12 cellular contexts compared by ENCODE assay signal in genomic region chr6:47047097-47047478, GRCh38. TPM values are rescaled to one million over a fixed set of nuclear protein-coding genes. Genes with fewer than 3 reads are reported as not detected.
DNase-seq lines count a peak whose midpoint lies in the region; ATAC-seq, FAIRE-seq and TF ChIP-seq lines count a peak whose summit lies in the region.
"Had no signal": no experiment of that assay in that cellular context is flagged by ENCODE, and none has a peak within 500 bp of the region (broad histone marks: within the 10 kb centered on the region; RNA-seq: fewer than 3 reads in every experiment).

No MANE protein-coding gene starts in this region.

- H3F3A ChIP-seq in PC-9 (ENCODE audit: insufficient read depth, low read depth) = peaks cover 55% of the 10 kb centered on the region

- H3K9me3 ChIP-seq in PC-9 (ENCODE audit: insufficient read depth, low read depth) = peaks cover 8% of the 10 kb centered on the region
- H3K9me3 ChIP-seq in endothelial cell of umbilical vein (replicated peaks; ENCODE audit: control insufficient read depth, insufficient read depth, low read length) = no peaks in the 10 kb centered on the region
- no peaks in the 10 kb centered on the region for H3K9me3 ChIP-seq in osteoblast (ENCODE audit: low read depth, low read length)
- H3K9me3 ChIP-seq: psoas muscle had no signal

- H3K4me2 ChIP-seq in PC-9 (peak overlapping the region; percentile 97), endothelial cell of umbilical vein (ENCODE audit: insufficient read depth, low read length) (peak overlapping the region; percentile 37), osteoblast (ENCODE audit: insufficient read depth, low read length) (peak overlapping the region; percentile 17)

- H3K27ac Mint-ChIP-seq in natural killer cell treated with Interleukin-12 subunit alpha and Interleukin-12 subunit beta and Interleukin-15 and Interleukin-18, amount 100 ng/mL, for 72 hours = no peak overlapping the region
- H3K27ac Mint-ChIP-seq: stimulated activated naive CD8-positive, alpha-beta T cell treated with anti-CD3 and anti-CD28 coated beads, Interleukin-15, Interleukin-2, amounts not matched to agents 100 ng/mL and 50 ng/mL, for 24 hours had no signal

- TF ChIP-seq CTCF in PC-9 (conservative IDR thresholded peaks at IDR 0.05) = no peak
- no peak for TF ChIP-seq CTCF in endothelial cell of umbilical vein (IDR thresholded peaks at IDR 0.05; ENCODE audit: extremely low read depth in 1 of 2, insufficient read depth in 1 of 2, low read depth in 1 of 2, low read length in 2 of 2)
- no peak for TF ChIP-seq CTCF in osteoblast (IDR thresholded peaks at IDR 0.05; ENCODE audit: extremely low read depth, low read depth, low read length)

- POLR2A ChIA-PET in PC-9 (lab: Charles Lee; ENCODE audit: unreplicated experiment) (interaction anchor here (0.6 to 1.0 kb wide), 3 partner anchors 12 to 89 kb away, joined by 3 to 10 read pairs (median 8); no protein-coding TSS in a partner anchor), endothelial cell of umbilical vein (lab: Charles Lee) (interaction anchor here (1.0 to 1.6 kb wide), 2 partner anchors 12 to 56 kb away, joined by 3 to 6 read pairs; no protein-coding TSS in a partner anchor)

- H3K4me3 Mint-ChIP-seq in natural killer cell treated with Interleukin-12 subunit alpha and Interleukin-12 subunit beta and Interleukin-15 and Interleukin-18, amount 100 ng/mL, for 72 hours = no peak overlapping the region
- H3K4me3 Mint-ChIP-seq: stimulated activated naive CD8-positive, alpha-beta T cell treated with anti-CD3 and anti-CD28 coated beads, Interleukin-15, Interleukin-2, amounts not matched to agents 100 ng/mL and 50 ng/mL, for 24 hours had no signal

- in situ Hi-C loops in G401 (cut with HindIII; ENCODE audit: low sequenced_read_pairs) = no loop called here

- peak overlapping the region; percentile 98 for H3K27ac ChIP-seq in PC-9
- peak overlapping the region; percentile 86 for H3K27ac ChIP-seq in endothelial cell of umbilical vein (ENCODE audit: insufficient read depth, low read depth, low read length)
- no peak overlapping the region for H3K27ac ChIP-seq in osteoblast (ENCODE audit: low read depth, low read length)
- H3K27ac ChIP-seq: psoas muscle had no signal

- TSS peak; percentile 36 for BruUV-seq in PC-9 (replicated peaks; lab: Mats Ljungman, UMichigan)
- TSS peak; percentile 83 for BruUV-seq in endothelial cell of umbilical vein (replicated peaks; lab: Mats Ljungman, UMichigan)

- H3K9me3 Mint-ChIP-seq in natural killer cell treated with Interleukin-12 subunit alpha and Interleukin-12 subunit beta and Interleukin-15 and Interleukin-18, amount 100 ng/mL, for 72 hours = no peaks in the 10 kb centered on the region
- H3K9me3 Mint-ChIP-seq: stimulated activated naive CD8-positive, alpha-beta T cell treated with anti-CD3 and anti-CD28 coated beads, Interleukin-15, Interleukin-2, amounts not matched to agents 100 ng/mL and 50 ng/mL, for 24 hours had no signal

- peak; percentile 41 for TF ChIP-seq POLR2A in endothelial cell of umbilical vein (IDR thresholded peaks at IDR 0.05; ENCODE audit: low read depth, low read length)

- H3K27me3 ChIP-seq in PC-9 (ENCODE audit: insufficient read depth, low read depth) (no peaks in the 10 kb centered on the region), endothelial cell of umbilical vein (ENCODE audit: control insufficient read depth in 2 of 2, insufficient read depth in 2 of 2, low read length in 2 of 2) (no peaks in the 10 kb centered on the region), osteoblast (ENCODE audit: insufficient read depth, low read length) (no peaks in the 10 kb centered on the region)

- dilution Hi-C loops in endothelial cell of umbilical vein (cut with MboI; ENCODE audit: extremely low pct_ligation_motif_present, low sequenced_read_pairs) = no loop called here

- CTCF ChIA-PET in PC-9 (lab: Charles Lee) (interaction anchor here (1.0 to 1.4 kb wide), 3 partner anchors 12 to 198 kb away, joined by 4 to 5 read pairs (median 4); no protein-coding TSS in a partner anchor), endothelial cell of umbilical vein (lab: Charles Lee) (interaction anchor here (0.6 to 6.8 kb wide), 30 partner anchors 8 to 957 kb away, joined by 3 to 116 read pairs (median 4); partner anchors contain the start of gene TNFRSF21)

- H3K36me3 ChIP-seq in PC-9 (ENCODE audit: low read depth) (no peaks in the 10 kb centered on the region), endothelial cell of umbilical vein (ENCODE audit: control insufficient read depth in 2 of 2, extremely low read depth in 1 of 2, insufficient read depth in 2 of 2, low read length in 2 of 2) (no peaks in the 10 kb centered on the region), osteoblast (ENCODE audit: insufficient read depth, low read length) (no peaks in the 10 kb centered on the region)

- no peak overlapping the region for H2AFZ ChIP-seq in PC-9
- no peak overlapping the region for H2AFZ ChIP-seq in endothelial cell of umbilical vein (ENCODE audit: low read depth, low read length)
- peak overlapping the region; percentile 19 for H2AFZ ChIP-seq in osteoblast (ENCODE audit: low read length)

- peak; percentile 2 for DNase-seq in G401 (ENCODE audit: low spot score)
- DNase-seq in PC-9 = no peak
- DNase-seq in endothelial cell of umbilical vein (ENCODE audit: low read depth, low spot score) = no peak
- DNase-seq in osteoblast (ENCODE audit: insufficient read length, low spot score, missing footprints) = no peak
- DNase-seq in activated CD4-positive, CD25-positive, alpha-beta regulatory T cell treated with anti-CD3 and anti-CD28 coated beads, Interleukin-2, amount 50 U/mL, for 72 hours = no peak
- no peak for DNase-seq in natural killer cell treated with Interleukin-12 subunit alpha and Interleukin-12 subunit beta and Interleukin-15 and Interleukin-18, amount 100 ng/mL, for 72 hours (ENCODE audit: low spot score)
- DNase-seq: activated gamma-delta T cell treated with Interleukin-2 at 50 U/mL for 16 hours; psoas muscle; stimulated activated CD4-positive, alpha-beta T cell treated with anti-CD3 and anti-CD28 coated beads, Interleukin-12 subunit alpha, Interleukin-12 subunit beta, amount 100 ng/mL, for 4 hours had no signal

- intact Hi-C loops in PC-9 (cut with micrococcal nuclease; ENCODE audit: unreplicated experiment) (loop anchor here (1.0 to 5.0 kb wide), 9 partner anchors 48 to 1115 kb away; partner anchors contain the start of genes CYP39A1 and SLC25A27), endothelial cell of umbilical vein (cut with micrococcal nuclease) (loop anchor here (1.0 to 5.0 kb wide), 16 partner anchors 57 to 1120 kb away; partner anchors contain the start of genes CYP39A1, RCAN2, SLC25A27 and TNFRSF21)

- peaks cover 0 to 3% of the 10 kb centered on the region in 2 donors for H3K4me1 Mint-ChIP-seq in natural killer cell treated with Interleukin-12 subunit alpha and Interleukin-12 subunit beta and Interleukin-15 and Interleukin-18, amount 100 ng/mL, for 72 hours (ENCODE audit: low read depth in 2 of 2)

- H4K20me1 ChIP-seq in PC-9 (ENCODE audit: insufficient read depth) (no peaks in the 10 kb centered on the region), endothelial cell of umbilical vein (replicated peaks; ENCODE audit: control insufficient read depth, extremely low read depth, insufficient read depth, low read length) (no peaks in the 10 kb centered on the region), osteoblast (ENCODE audit: insufficient read depth, low read length) (no peaks in the 10 kb centered on the region)

- FAIRE-seq in endothelial cell of umbilical vein (lab: Jason Lieb, UNC) = no peak

- peaks cover 64% of the 10 kb centered on the region for H3K4me1 ChIP-seq in PC-9 (replicated peaks; ENCODE audit: insufficient read depth)
- H3K4me1 ChIP-seq in endothelial cell of umbilical vein (ENCODE audit: control insufficient read depth, extremely low read depth, insufficient read depth, low read length) = peaks cover 46% of the 10 kb centered on the region
- peaks cover 3% of the 10 kb centered on the region for H3K4me1 ChIP-seq in osteoblast (ENCODE audit: insufficient read depth, low read length)

- H3K9me2 ChIP-seq in PC-9 (ENCODE audit: insufficient read depth) = no peaks in the 10 kb centered on the region

- H3K36me3 Mint-ChIP-seq in natural killer cell treated with Interleukin-12 subunit alpha and Interleukin-12 subunit beta and Interleukin-15 and Interleukin-18, amount 100 ng/mL, for 72 hours = no peaks in the 10 kb centered on the region

- no peak overlapping the region; the same call in 1 of the 2 replicates for H3K4me3 ChIP-seq in PC-9
- H3K4me3 ChIP-seq in endothelial cell of umbilical vein (replicated peaks in 1 of 3; ENCODE audit: insufficient read depth in 1 of 3, low read depth in 1 of 3, low read length in 3 of 3) = no peak overlapping the region
- no peak overlapping the region for H3K4me3 ChIP-seq in osteoblast (ENCODE audit: insufficient read depth, low read length)
- H3K4me3 ChIP-seq: psoas muscle had no signal

- H3K79me2 ChIP-seq in PC-9 (ENCODE audit: low read depth) (peaks cover 35% of the 10 kb centered on the region), endothelial cell of umbilical vein (ENCODE audit: control insufficient read depth, insufficient read depth, low read length) (no peaks in the 10 kb centered on the region), osteoblast (ENCODE audit: insufficient read depth, low read length) (no peaks in the 10 kb centered on the region)

- peak overlapping the region; percentile 71 for H3K9ac ChIP-seq in endothelial cell of umbilical vein (replicated peaks; ENCODE audit: extremely low read depth, insufficient read depth, low read length)

- ATAC-seq in GM18502 (IDR thresholded peaks at IDR 0.05; ENCODE audit: poor library complexity, unreplicated experiment) = no peak
- ATAC-seq in natural killer cell treated with Interleukin-12 subunit alpha and Interleukin-12 subunit beta and Interleukin-15 and Interleukin-18, amount 100 ng/mL, for 72 hours = no peak
- ATAC-seq in activated CD4-positive, CD25-positive, alpha-beta regulatory T cell treated with anti-CD3 and anti-CD28 coated beads, Interleukin-2, amount 50 U/mL, for 24 hours = no peak

- no peaks in the 10 kb centered on the region for H3K9me1 ChIP-seq in endothelial cell of umbilical vein (replicated peaks; ENCODE audit: control insufficient read depth, extremely low read depth, insufficient read depth, low read length)

- H3K27me3 Mint-ChIP-seq in natural killer cell treated with Interleukin-12 subunit alpha and Interleukin-12 subunit beta and Interleukin-15 and Interleukin-18, amount 100 ng/mL, for 72 hours = peaks cover 6 to 15% of the 10 kb centered on the region in 2 donors

RNA-seq across cellular contexts. Expression of gene ADGRF1, which starts 5.0 kb away (rescaled TPM):
- not detected in 2 replicates for total RNA-seq in G401 (2014; rRNA removed; shearing (Covaris generic))
- total RNA-seq in PC-9 (2021) = 112 and 162 TPM in 2 replicates
- not detected in 2 replicates for total RNA-seq in endothelial cell of umbilical vein
- not detected in 2 replicates for polyA plus RNA-seq in endothelial cell of umbilical vein
- polyA plus RNA-seq in endothelial cell of umbilical vein (2011; cell fraction: cytosol; rRNA removed) = not detected in 2 replicates
- not detected in 2 replicates for polyA plus RNA-seq in endothelial cell of umbilical vein (2011; cell fraction: nucleus; rRNA removed)
- polyA plus RNA-seq in endothelial cell of umbilical vein (2012) = not detected in 2 replicates
- polyA minus RNA-seq in endothelial cell of umbilical vein = not detected in 2 replicates
- polyA minus RNA-seq in endothelial cell of umbilical vein (2011; cell fraction: cytosol; rRNA and poly(A)+ RNA removed) = not detected
- not detected in 2 replicates for polyA minus RNA-seq in endothelial cell of umbilical vein (2011; cell fraction: nucleus; rRNA and poly(A)+ RNA removed)
- not detected in 2 replicates for total RNA-seq in osteoblast
- total RNA-seq in natural killer cell treated with Interleukin-12 subunit alpha and Interleukin-12 subunit beta and Interleukin-15 and Interleukin-18, amount 100 ng/mL, for 72 hours = not detected
- total RNA-seq: psoas muscle had no signal
- polyA plus RNA-seq: psoas muscle had no signal

Comparison
In these comparisons a context has a peak if more than half of its experiments do, and no peak if none do; other contexts are left out.
1. H3K4me2 ChIP-seq: peak in every context shown above with its lines; median percentile 97 in PC-9; 37 in endothelial cell of umbilical vein; 17 in osteoblast.
2. RNA of gene ADGRF1, which starts 5.0 kb away (total RNA-seq): 112 to 162 TPM in PC-9; not detected in G401, not detected in endothelial cell of umbilical vein, not detected in osteoblast and not detected in natural killer cell treated with Interleukin-12 subunit alpha and Interleukin-12 subunit beta and Interleukin-15 and Interleukin-18, amount 100 ng/mL, for 72 hours; every median in the first group is over 100 times any median in the second.